Comparison of ENCODE assay signal across 2 cellular contexts in genomic region chr19:8849232-8849631, GRCh38.
TF ChIP-seq lines count a peak whose summit lies in the region.

No MANE protein-coding gene starts in this region.

TF ChIP-seq in HEK293T, 16 proteins besides CTCF, POLR2A, EP300 and RAD21 (continued from another document):
- no peak for TF ChIP-seq FOXK2 (IDR thresholded peaks at IDR 0.05)
- TF ChIP-seq, protein P1, sequence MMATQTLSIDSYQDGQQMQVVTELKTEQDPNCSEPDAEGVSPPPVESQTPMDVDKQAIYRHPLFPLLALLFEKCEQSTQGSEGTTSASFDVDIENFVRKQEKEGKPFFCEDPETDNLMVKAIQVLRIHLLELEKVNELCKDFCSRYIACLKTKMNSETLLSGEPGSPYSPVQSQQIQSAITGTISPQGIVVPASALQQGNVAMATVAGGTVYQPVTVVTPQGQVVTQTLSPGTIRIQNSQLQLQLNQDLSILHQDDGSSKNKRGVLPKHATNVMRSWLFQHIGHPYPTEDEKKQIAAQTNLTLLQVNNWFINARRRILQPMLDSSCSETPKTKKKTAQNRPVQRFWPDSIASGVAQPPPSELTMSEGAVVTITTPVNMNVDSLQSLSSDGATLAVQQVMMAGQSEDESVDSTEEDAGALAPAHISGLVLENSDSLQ (IDR thresholded peaks at IDR 0.05): peak; percentile 95

TF ChIP-seq in GM12878, 131 proteins besides CTCF, POLR2A, EP300 and RAD21:
- TF ChIP-seq, protein P1 (IDR thresholded peaks at IDR 0.05): peak; percentile 27; the same call in 1 of the 2 replicates
- TF ChIP-seq EED (IDR thresholded peaks at IDR 0.05; ENCODE audit: low read depth): no peak
TF ChIP-seq in GM12878: peak in this region for 1.
